In genomic region chr22:41094036-41094435, GRCh38 we compare ENCODE assay signal across 8 cellular contexts. TPM values are rescaled to one million over a fixed set of nuclear protein-coding genes. Genes with fewer than 3 reads are reported as not detected.
DNase-seq lines count a peak whose midpoint lies in the region; ATAC-seq, FAIRE-seq and TF ChIP-seq lines count a peak whose summit lies in the region.

No MANE protein-coding gene starts in this region.

- in situ Hi-C loops in SK-MEL-5 (cut with HindIII; ENCODE audit: low pct_unique_long_range_greater_than_20kb, low sequenced_read_pairs), result no loop called here

- H3K79me2 ChIP-seq in neural progenitor cell (ENCODE audit: low read depth), result peaks cover 73% of the 10 kb centered on the region

- peak overlapping the region; percentile 100 for H3K9ac ChIP-seq in BLaER1
- peak overlapping the region; percentile 95 for H3K9ac ChIP-seq in neural progenitor cell

- no peak for TF ChIP-seq POLR2A in H54 (IDR thresholded peaks at IDR 0.05; ENCODE audit: low read depth, low read length)

- H4K20me1 ChIP-seq in BLaER1 (peaks cover 63% of the 10 kb centered on the region), neural progenitor cell (ENCODE audit: low read depth) (peaks cover 66% of the 10 kb centered on the region)

- peaks cover 46% of the 10 kb centered on the region for H3K4me1 ChIP-seq in BLaER1
- peaks cover 21% of the 10 kb centered on the region for H3K4me1 ChIP-seq in neural progenitor cell

- H3K9me3 Mint-ChIP-seq in endothelial cell (ENCODE audit: unreplicated experiment) (no peaks in the 10 kb centered on the region), neural progenitor cell (no peaks in the 10 kb centered on the region)

- H3K4me2 ChIP-seq in BLaER1, result peak overlapping the region; percentile 85
- peak overlapping the region; percentile 92 for H3K4me2 ChIP-seq in neural progenitor cell

- H3K36me3 Mint-ChIP-seq in endothelial cell (ENCODE audit: low read depth, unreplicated experiment) (peaks cover 20% of the 10 kb centered on the region), neural progenitor cell (peaks cover 20% of the 10 kb centered on the region)

- TF ChIP-seq CTCF in endothelial cell (IDR thresholded peaks at IDR 0.05; ENCODE audit: unreplicated experiment) (no peak), neural progenitor cell (IDR thresholded peaks at IDR 0.05) (no peak)

- DNase-seq in H54 (ENCODE audit: insufficient read length, low spot score) (peak; percentile 19), SK-MEL-5 (ENCODE audit: low read depth, low spot score) (peak; percentile 55), endothelial cell (ENCODE audit: low spot score) (no peak), neural progenitor cell (ENCODE audit: low spot score) (peak; percentile 54), NCI-H1048 (lab: John Stamatoyannopoulos, UW) (no peak)

- H3K4me3 ChIP-seq in BLaER1 (peak overlapping the region; percentile 92), neural progenitor cell (peak overlapping the region; percentile 99)

- H3K27me3 Mint-ChIP-seq in endothelial cell (ENCODE audit: unreplicated experiment), result peaks cover 10% of the 10 kb centered on the region
- peaks cover 3% of the 10 kb centered on the region for H3K27me3 Mint-ChIP-seq in neural progenitor cell (ENCODE audit: insufficient read depth, low read depth)

- peak overlapping the region; percentile 100 for H3K4me3 Mint-ChIP-seq in endothelial cell (ENCODE audit: unreplicated experiment)
- peak overlapping the region; percentile 98 for H3K4me3 Mint-ChIP-seq in neural progenitor cell

- H3K27ac Mint-ChIP-seq in endothelial cell (ENCODE audit: unreplicated experiment), result peak overlapping the region; percentile 96
- H3K27ac Mint-ChIP-seq in neural progenitor cell, result no peak overlapping the region

- H3K9me3 ChIP-seq in BLaER1 (no peaks in the 10 kb centered on the region), neural progenitor cell (ENCODE audit: low read depth) (no peaks in the 10 kb centered on the region)

- H3K27ac ChIP-seq in BLaER1 (no peak overlapping the region), neural progenitor cell (no peak overlapping the region)

- peak; percentile 92 for FAIRE-seq in H54 (lab: Jason Lieb, UNC)

- H3K4me1 Mint-ChIP-seq in endothelial cell (ENCODE audit: unreplicated experiment), result peaks cover 35% of the 10 kb centered on the region
- peaks cover 32% of the 10 kb centered on the region for H3K4me1 Mint-ChIP-seq in neural progenitor cell

- H2AFZ ChIP-seq in neural progenitor cell (replicated peaks), result no peak overlapping the region

- H3K36me3 ChIP-seq in BLaER1 (peaks cover 7% of the 10 kb centered on the region), neural progenitor cell (peaks cover 3% of the 10 kb centered on the region)

- ATAC-seq in GM18867 (IDR thresholded peaks at IDR 0.05; ENCODE audit: unreplicated experiment) (no peak), HG03095 (IDR thresholded peaks at IDR 0.05; ENCODE audit: unreplicated experiment) (no peak)

- H3K27me3 ChIP-seq in BLaER1 (no peaks in the 10 kb centered on the region), neural progenitor cell (no peaks in the 10 kb centered on the region)

- H3F3A ChIP-seq in neural progenitor cell (ENCODE audit: low read depth), result peaks cover 13% of the 10 kb centered on the region

RNA-seq across cellular contexts. Expression of gene EP300, which starts 1.6 kb away (rescaled TPM):
- 29.0 and 33.4 TPM in 2 replicates for total RNA-seq in SK-MEL-5 (2014; rRNA removed; shearing (Covaris generic))
- 49.2 and 50.9 TPM in 2 replicates for polyA plus RNA-seq in SK-MEL-5 (2015; cell fraction: cytosol; rRNA removed)
- polyA plus RNA-seq in SK-MEL-5 (2015; cell fraction: nucleus; rRNA removed), result 21.4 and 35.0 TPM in 2 replicates
- 115 TPM for total RNA-seq in endothelial cell (ENCODE audit: unreplicated experiment)
- 57.9 and 66.6 TPM in 2 replicates for total RNA-seq in neural progenitor cell (ENCODE audit: low replicate concordance)

Comparison
In these comparisons a context has a peak if more than half of its experiments do, and no peak if none do; other contexts are left out.
1. DNase-seq: peak in H54 (single experiment), SK-MEL-5 (single experiment) and neural progenitor cell (single experiment); none in endothelial cell (single experiment) and NCI-H1048 (single experiment).